8 cellular contexts compared by ENCODE assay signal in the genomic region with DNA sequence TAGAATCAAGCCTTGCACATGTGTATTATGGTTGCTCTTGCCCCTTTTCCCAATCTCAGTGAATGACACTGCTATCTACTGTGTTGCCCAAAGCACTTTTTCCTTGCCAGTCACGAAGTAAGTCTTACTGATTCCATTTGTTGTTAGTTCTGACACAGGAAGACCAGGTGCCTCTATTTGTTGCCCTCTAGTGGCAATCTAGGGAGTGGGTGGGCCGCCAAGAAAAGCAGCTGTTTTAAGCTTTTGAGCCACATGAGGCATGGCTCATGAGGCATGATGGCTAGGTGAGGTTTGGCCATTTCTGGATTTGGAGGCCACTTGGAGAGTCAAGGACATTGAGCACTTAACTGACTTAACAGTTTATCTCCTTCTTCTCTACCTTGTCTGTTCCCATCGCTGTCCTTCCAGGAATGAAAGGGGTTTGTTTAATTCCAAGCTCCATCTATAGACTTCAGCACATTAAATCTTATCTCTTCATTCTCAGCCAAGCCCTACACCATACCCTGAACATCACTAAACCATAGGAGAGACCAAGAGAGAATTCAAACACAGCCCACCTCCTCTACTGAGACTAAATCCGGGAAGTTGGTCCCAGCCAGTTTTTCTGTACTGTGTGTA.
DNase-seq lines count a peak whose midpoint lies in the region; FAIRE-seq and TF ChIP-seq lines count a peak whose summit lies in the region.

No MANE protein-coding gene starts in this region.

- peaks cover 2% of the 10 kb centered on the region for H3K36me3 Mint-ChIP-seq in astrocyte (ENCODE audit: low read depth, unreplicated experiment)

- H3K27me3 ChIP-seq in astrocyte (ENCODE audit: insufficient read depth, low read length) (no peaks in the 10 kb centered on the region), kidney epithelial cell (ENCODE audit: control insufficient read depth, insufficient read depth, low read length) (no peaks in the 10 kb centered on the region)

- no peak overlapping the region for H3K4me2 ChIP-seq in astrocyte (ENCODE audit: low read length)

- no peaks in the 10 kb centered on the region for H3K9me3 ChIP-seq in astrocyte (ENCODE audit: insufficient read depth, low read depth, low read length)

- no peak overlapping the region for H3K27ac ChIP-seq in astrocyte (ENCODE audit: low read depth, low read length)

- TF ChIP-seq EP300 in Ishikawa (IDR thresholded peaks at IDR 0.05; ENCODE audit: borderline replicate concordance) = no peak

- no peak for FAIRE-seq in astrocyte (lab: Jason Lieb, UNC)

- H3K4me1 Mint-ChIP-seq in astrocyte (ENCODE audit: low read depth, unreplicated experiment) = peaks cover 2% of the 10 kb centered on the region

- H3K4me3 ChIP-seq in astrocyte (ENCODE audit: insufficient read depth, low read depth, low read length) = no peak overlapping the region
- no peak overlapping the region for H3K4me3 ChIP-seq in kidney epithelial cell (ENCODE audit: low read depth, low read length)

- H3K36me3 ChIP-seq in astrocyte (ENCODE audit: insufficient read depth, low read length) (no peaks in the 10 kb centered on the region), kidney epithelial cell (ENCODE audit: control insufficient read depth, insufficient read depth, low read length) (no peaks in the 10 kb centered on the region)

- H3K9ac ChIP-seq in astrocyte (ENCODE audit: low read length) = no peak overlapping the region

- no peaks in the 10 kb centered on the region for H3K27me3 Mint-ChIP-seq in astrocyte (ENCODE audit: low read depth, unreplicated experiment)

- no peak overlapping the region for H3K27ac Mint-ChIP-seq in astrocyte (ENCODE audit: unreplicated experiment)

- no peaks in the 10 kb centered on the region for H4K20me1 ChIP-seq in astrocyte (ENCODE audit: insufficient read depth, low read length)

- no peaks in the 10 kb centered on the region for H3K9me3 Mint-ChIP-seq in astrocyte (ENCODE audit: unreplicated experiment)

- peak; percentile 45 for TF ChIP-seq RAD21 in Ishikawa (IDR thresholded peaks at IDR 0.05; ENCODE audit: low read depth)

- in situ Hi-C loops in G401 (cut with HindIII; ENCODE audit: low sequenced_read_pairs) = no loop called here

- no peaks in the 10 kb centered on the region for H3K4me1 ChIP-seq in astrocyte (ENCODE audit: insufficient read depth, low read length)

- H2AFZ ChIP-seq in astrocyte (ENCODE audit: low read depth, low read length) = no peak overlapping the region

- no peak overlapping the region for H3K4me3 Mint-ChIP-seq in astrocyte (ENCODE audit: unreplicated experiment)

- H3K79me2 ChIP-seq in astrocyte (ENCODE audit: insufficient read depth, low read length) = no peaks in the 10 kb centered on the region

- DNase-seq in G401 (ENCODE audit: low spot score) = peak; percentile 29
- peak; percentile 32 for DNase-seq in T follicular helper cell (ENCODE audit: low read depth)
- DNase-seq in astrocyte (ENCODE audit: low read depth) = peak; percentile 27
- peak; percentile 12 for DNase-seq in kidney epithelial cell (ENCODE audit: low read depth)
- peak; percentile 35 for DNase-seq in stimulated activated CD8-positive, alpha-beta memory T cell treated with anti-CD3 and anti-CD28 coated beads, Interleukin-12 subunit alpha, Interleukin-12 subunit beta, amount 100 ng/mL, for 1 hour (ENCODE audit: low read depth)
- DNase-seq in NCI-H1092 treated with DMSO at 0.1 percent for 48 hours (lab: John Stamatoyannopoulos, UW) = no peak
- no peak for DNase-seq in GF-D8 (lab: John Stamatoyannopoulos, UW)

- peak; percentile 74 for TF ChIP-seq CTCF in astrocyte (IDR thresholded peaks at IDR 0.05; ENCODE audit: insufficient read depth, low read depth, low read length)
- peak; percentile 72 for TF ChIP-seq CTCF in kidney epithelial cell (IDR thresholded peaks at IDR 0.05; ENCODE audit: insufficient read depth, low read length, poor library complexity, severe bottlenecking)

TF ChIP-seq in Ishikawa, 13 proteins besides CTCF, POLR2A, EP300 and RAD21:
- TF ChIP-seq, protein P1, sequence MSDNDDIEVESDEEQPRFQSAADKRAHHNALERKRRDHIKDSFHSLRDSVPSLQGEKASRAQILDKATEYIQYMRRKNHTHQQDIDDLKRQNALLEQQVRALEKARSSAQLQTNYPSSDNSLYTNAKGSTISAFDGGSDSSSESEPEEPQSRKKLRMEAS (IDR thresholded peaks at IDR 0.05) = no peak
- no peak for TF ChIP-seq TEAD4 (IDR thresholded peaks at IDR 0.05)
- no peak for TF ChIP-seq FOXM1 (IDR thresholded peaks at IDR 0.05; ENCODE audit: borderline replicate concordance, low read depth)
- TF ChIP-seq EGR1 (IDR thresholded peaks at IDR 0.05) = no peak
- TF ChIP-seq, protein P2, sequence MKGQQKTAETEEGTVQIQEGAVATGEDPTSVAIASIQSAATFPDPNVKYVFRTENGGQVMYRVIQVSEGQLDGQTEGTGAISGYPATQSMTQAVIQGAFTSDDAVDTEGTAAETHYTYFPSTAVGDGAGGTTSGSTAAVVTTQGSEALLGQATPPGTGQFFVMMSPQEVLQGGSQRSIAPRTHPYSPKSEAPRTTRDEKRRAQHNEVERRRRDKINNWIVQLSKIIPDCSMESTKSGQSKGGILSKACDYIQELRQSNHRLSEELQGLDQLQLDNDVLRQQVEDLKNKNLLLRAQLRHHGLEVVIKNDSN (IDR thresholded peaks at IDR 0.05) = no peak
- no peak for TF ChIP-seq YY1 (IDR thresholded peaks at IDR 0.05; ENCODE audit: low read depth)
- TF ChIP-seq ZBTB7A (IDR thresholded peaks at IDR 0.05; ENCODE audit: low read depth) = no peak
TF ChIP-seq in Ishikawa: peak in this region for 0.

Comparison
In these comparisons a context has a peak if more than half of its experiments do, and no peak if none do; other contexts are left out.
1. DNase-seq: peak in G401 (single experiment), T follicular helper cell (single experiment), astrocyte (single experiment), kidney epithelial cell (single experiment) and stimulated activated CD8-positive, alpha-beta memory T cell treated with anti-CD3 and anti-CD28 coated beads, Interleukin-12 subunit alpha, Interleukin-12 subunit beta, amount 100 ng/mL, for 1 hour (single experiment); none in NCI-H1092 treated with DMSO at 0.1 percent for 48 hours (single experiment) and GF-D8 (single experiment).